29 cellular contexts compared by ENCODE assay signal in genomic region chr2:228870993-228871392, GRCh38.
"Had no signal": no experiment of that assay in that cellular context is flagged by ENCODE, and none has a peak within 500 bp of the region (broad histone marks: within the 10 kb centered on the region; RNA-seq: fewer than 3 reads in every experiment).

No MANE protein-coding gene starts in this region.

- H2AFZ ChIP-seq: neural progenitor cell, parathyroid adenoma had no signal

- H3K36me3 Mint-ChIP-seq: neural progenitor cell; stimulated activated effector memory CD8-positive, alpha-beta T cell treated with anti-CD3 and anti-CD28 coated beads, Interleukin-12 subunit alpha, Interleukin-12 subunit beta, amount 100 ng/mL, for 72 hours; stimulated activated naive B cell treated with anti-CD40 and anti-IgM and Interleukin-4, amounts not matched to agents 10 μg/mL and 1 μg/mL and 100 μg/mL, for 72 hours had no signal

- H3K27ac Mint-ChIP-seq: natural killer cell; nephron; neural progenitor cell; progenitor cell of endocrine pancreas; stimulated activated effector memory CD8-positive, alpha-beta T cell treated with anti-CD3 and anti-CD28 coated beads, Interleukin-12 subunit alpha, Interleukin-12 subunit beta, amount 100 ng/mL, for 72 hours; stimulated activated naive B cell treated with anti-CD40 and anti-IgM and Interleukin-4, amounts not matched to agents 10 μg/mL and 1 μg/mL and 100 μg/mL, for 72 hours; stimulated activated naive CD8-positive, alpha-beta T cell treated with anti-CD3 and anti-CD28 coated beads, Interleukin-15, Interleukin-2, amounts not matched to agents 100 ng/mL and 50 ng/mL, for 24 hours had no signal

- H3K4me1 Mint-ChIP-seq: natural killer cell; stimulated activated effector memory CD8-positive, alpha-beta T cell treated with anti-CD3 and anti-CD28 coated beads, Interleukin-12 subunit alpha, Interleukin-12 subunit beta, amount 100 ng/mL, for 72 hours; stimulated activated naive B cell treated with anti-CD40 and anti-IgM and Interleukin-4, amounts not matched to agents 10 μg/mL and 1 μg/mL and 100 μg/mL, for 72 hours had no signal

- DNase-seq: natural killer cell; occipital lobe; ovary; posterior cingulate gyrus; psoas muscle; right cardiac atrium; right lobe of liver; sigmoid colon; small intestine; stimulated activated CD4-positive, alpha-beta T cell treated with anti-CD3 and anti-CD28 coated beads, Interleukin-15, amount 100 ng/mL, for 24 hours; stimulated activated CD4-positive, alpha-beta T cell treated with anti-CD3 and anti-CD28 coated beads, Interleukin-2, amount 100 ng/mL, for 24 hours; stimulated activated CD4-positive, alpha-beta T cell treated with anti-CD3 and anti-CD28 coated beads, Interleukin-2, amount 100 ng/mL, for 48 hours; stimulated activated CD4-positive, alpha-beta T cell treated with anti-CD3 and anti-CD28 coated beads, Interleukin-4, amount 100 ng/mL, for 24 hours; stimulated activated naive B cell treated with anti-CD40 and anti-IgM and Interleukin-4, amounts not matched to agents 10 μg/mL and 1 μg/mL and 100 μg/mL, for 72 hours; stimulated activated naive CD4-positive, alpha-beta T cell treated with Interleukin-2 at 50 U/mL for 16 hours; stomach; thyroid gland; trophoblast cell; upper lobe of left lung had no signal

- H3K4me3 Mint-ChIP-seq: natural killer cell; nephron; neural progenitor cell; stimulated activated effector memory CD8-positive, alpha-beta T cell treated with anti-CD3 and anti-CD28 coated beads, Interleukin-12 subunit alpha, Interleukin-12 subunit beta, amount 100 ng/mL, for 72 hours; stimulated activated naive B cell treated with anti-CD40 and anti-IgM and Interleukin-4, amounts not matched to agents 10 μg/mL and 1 μg/mL and 100 μg/mL, for 72 hours; stimulated activated naive CD8-positive, alpha-beta T cell treated with anti-CD3 and anti-CD28 coated beads, Interleukin-15, Interleukin-2, amounts not matched to agents 100 ng/mL and 50 ng/mL, for 24 hours had no signal

- H3K9ac ChIP-seq: neural progenitor cell, parathyroid adenoma had no signal

- H3K79me2 ChIP-seq: parathyroid adenoma had no signal

- H3K4me1 ChIP-seq: parathyroid adenoma, psoas muscle, right lobe of liver, sigmoid colon, stomach, thyroid gland, vagina had no signal

- FAIRE-seq: small intestine, urothelium cell line had no signal

- H3K27ac ChIP-seq: neural progenitor cell, ovary, parathyroid adenoma, psoas muscle, right lobe of liver, sigmoid colon, stomach, thoracic aorta, thyroid gland, tibial nerve, upper lobe of left lung, vagina had no signal

- H3K27me3 Mint-ChIP-seq: progenitor cell of endocrine pancreas; stimulated activated naive B cell treated with anti-CD40 and anti-IgM and Interleukin-4, amounts not matched to agents 10 μg/mL and 1 μg/mL and 100 μg/mL, for 72 hours; stimulated activated naive CD8-positive, alpha-beta T cell treated with anti-CD3 and anti-CD28 coated beads, Interleukin-15, Interleukin-2, amounts not matched to agents 100 ng/mL and 50 ng/mL, for 24 hours had no signal

- H3K27me3 ChIP-seq: neural progenitor cell, ovary, right lobe of liver, sigmoid colon, stomach, thyroid gland, tibial nerve, upper lobe of left lung, vagina had no signal

- H3K9me3 ChIP-seq: ovary, psoas muscle, right lobe of liver, sigmoid colon, thoracic aorta, thyroid gland, upper lobe of left lung, vagina had no signal

- H3K4me3 ChIP-seq: neural progenitor cell, ovary, psoas muscle, right lobe of liver, sigmoid colon, stomach, thoracic aorta, thyroid gland, tibial nerve, upper lobe of left lung, vagina had no signal

- ATAC-seq: natural killer cell; psoas muscle; right cardiac atrium; right lobe of liver; stimulated activated effector memory CD8-positive, alpha-beta T cell treated with anti-CD3 and anti-CD28 coated beads, Interleukin-12 subunit alpha, Interleukin-12 subunit beta, amount 100 ng/mL, for 72 hours; stimulated activated naive B cell treated with anti-CD40 and anti-IgM and Interleukin-4, amounts not matched to agents 10 μg/mL and 1 μg/mL and 100 μg/mL, for 72 hours had no signal

- H3K4me2 ChIP-seq: neural progenitor cell had no signal

- H3K36me3 ChIP-seq: neural progenitor cell, ovary, right lobe of liver, sigmoid colon, stomach, thoracic aorta, thyroid gland, tibial nerve, upper lobe of left lung, vagina had no signal
